In genomic region chr7:37310322-37311080, GRCh38 we compare ENCODE assay signal across 11 cellular contexts.
A peak's percentile ranks its signal among the peaks of the same experiment; 100 is the strongest.
DNase-seq lines count a peak whose midpoint lies in the region; ATAC-seq, FAIRE-seq and TF ChIP-seq lines count a peak whose summit lies in the region.
"Had no signal": no experiment of that assay in that cellular context is flagged by ENCODE, and none has a peak within 500 bp of the region (broad histone marks: within the 10 kb centered on the region; RNA-seq: fewer than 3 reads in every experiment).

No MANE protein-coding gene starts in this region.

- DNase-seq in NOMO-1 treated with DMSO at 0.1 percent for 48 hours (lab: John Stamatoyannopoulos, UW; ENCODE audit: unreplicated experiment): peak; percentile 80
- DNase-seq in GM12878 (ENCODE audit: low read depth, low spot score): no peak
- no peak for DNase-seq in T-helper 9 cell
- no peak for DNase-seq in NCI-H510A treated with DMSO at 0.1 percent for 48 hours (lab: John Stamatoyannopoulos, UW)
- DNase-seq: DMS79, H7, NCI-H1694 treated with DMSO at 0.1 percent for 48 hours had no signal

- ATAC-seq in GM18907 (IDR thresholded peaks at IDR 0.05; ENCODE audit: unreplicated experiment) (peak; percentile 45), GM12878 (peak; percentile 48), GM18867 (IDR thresholded peaks at IDR 0.05; ENCODE audit: unreplicated experiment) (no peak)

- H3K27ac ChIP-seq in GM12878 (ENCODE audit: control insufficient read depth, insufficient read depth): peak overlapping the region; percentile 31; the same call in 1 of the 2 replicates
- peak overlapping the region; percentile 96 for H3K27ac ChIP-seq in neutrophil

- FAIRE-seq in GM12878 (lab: Jason Lieb, UNC): no peak
- FAIRE-seq: RCC 7860 had no signal

- H3K9me3 ChIP-seq in GM12878 (replicated peaks; ENCODE audit: control insufficient read depth, insufficient read depth, low read length): peaks cover 2% of the 10 kb centered on the region; the same call in 1 of the 3 replicates
- H3K9me3 ChIP-seq in neutrophil: no peaks in the 10 kb centered on the region

- H3K4me3 ChIP-seq in GM12878 (no peak overlapping the region), neutrophil (ENCODE audit: low read depth in 1 of 2, low read length in 1 of 2) (peak overlapping the region; percentile 36 to 37)

- CTCF ChIA-PET in GM12878 (lab: Yijun Ruan, JAX): interaction anchor here (0.6 to 1.0 kb wide), 3 partner anchors 12 to 48 kb away, joined by 3 read pairs; no protein-coding TSS in a partner anchor

- no peak for TF ChIP-seq RAD21 in GM12878 (IDR thresholded peaks at IDR 0.05; ENCODE audit: insufficient read depth, low read depth, low read length)

- H3K27me3 ChIP-seq in GM12878 (replicated peaks in 1 of 2; ENCODE audit: control insufficient read depth in 2 of 2, insufficient read depth in 2 of 2, low read length in 1 of 2) (no peaks in the 10 kb centered on the region), neutrophil (no peaks in the 10 kb centered on the region)

- peaks cover 8 to 19% of the 10 kb centered on the region in 2 experiments; a peak in 3 of 4 replicates for H3K36me3 ChIP-seq in GM12878 (ENCODE audit: control insufficient read depth in 2 of 2, insufficient read depth in 2 of 2, low read length in 1 of 2)
- peaks cover 9% of the 10 kb centered on the region for H3K36me3 ChIP-seq in neutrophil

- no peak for TF ChIP-seq EP300 in GM12878 (IDR thresholded peaks at IDR 0.05; ENCODE audit: borderline replicate concordance in 1 of 2, control insufficient read depth in 1 of 2, low read depth in 2 of 2, low read length in 2 of 2)

- H3K4me1 ChIP-seq in GM12878 (ENCODE audit: control insufficient read depth, insufficient read depth, low read length) (peaks cover 13% of the 10 kb centered on the region), neutrophil (ENCODE audit: control insufficient read depth in 1 of 2, insufficient read depth in 1 of 2, low read depth in 1 of 2, low read length in 1 of 2) (peaks cover 44 to 58% of the 10 kb centered on the region in 2 experiments)

- TF ChIP-seq CTCF in GM12878 (IDR thresholded peaks at IDR 0.05 in 2 of 3, conservative IDR thresholded peaks at IDR 0.05 in 1 of 3; ENCODE audit: control insufficient read depth in 2 of 3, extremely low read depth in 1 of 3, insufficient read depth in 1 of 3, low read depth in 3 of 3, low read length in 3 of 3) (no peak), neutrophil (IDR thresholded peaks at IDR 0.05) (no peak)

- in situ Hi-C loops in GM12878 (cut with MboI): no loop called here

- H2AFZ ChIP-seq in GM12878 (ENCODE audit: control insufficient read depth, low read depth, low read length): no peak overlapping the region

- POLR2A ChIA-PET in GM12878 (lab: Charles Lee): interaction anchor here (0.6 kb wide), 1 partner anchor 99 kb away, joined by 3 read pairs; no protein-coding TSS in a partner anchor

- H3K4me2 ChIP-seq in GM12878 (ENCODE audit: control insufficient read depth, insufficient read depth): no peak overlapping the region

- BruUV-seq in GM12878 (replicated peaks; lab: Mats Ljungman, UMichigan): no TSS peak

- H4K20me1 ChIP-seq in GM12878 (ENCODE audit: control insufficient read depth, insufficient read depth): no peaks in the 10 kb centered on the region

- RAD21 ChIA-PET in GM12878 (lab: Charles Lee; ENCODE audit: unreplicated experiment): no interaction called here

- WGBS in GM12878 (ENCODE audit: insufficient coverage, insufficient replicate concordance, low lambda C conversion rate, missing lambda C conversion rate): 54% methylated on average over 3 of the region's 3 CpGs

- H3K9ac ChIP-seq in GM12878 (ENCODE audit: control insufficient read depth, insufficient read depth, low read length): no peak overlapping the region

- no peak for TF ChIP-seq POLR2A in GM12878 (IDR thresholded peaks at IDR 0.05; ENCODE audit: low read depth, low read length)

- SMC1A ChIA-PET in GM12878 (lab: Charles Lee; ENCODE audit: uncharacterized antibody, unreplicated experiment): interaction anchor here (0.8 to 1.1 kb wide), 2 partner anchors 26 to 105 kb away, joined by 3 read pairs; no protein-coding TSS in a partner anchor

- intact Hi-C loops in GM12878 (cut with micrococcal nuclease; ENCODE audit: unreplicated experiment): no loop called here

- no peaks in the 10 kb centered on the region; the same call in none of the 2 replicates for H3K79me2 ChIP-seq in GM12878 (ENCODE audit: control insufficient read depth, insufficient read depth, low read length)

TF ChIP-seq in GM12878, 131 proteins besides CTCF, POLR2A, EP300 and RAD21 (continues in another document):
- TF ChIP-seq LARP7 (IDR thresholded peaks at IDR 0.05) (no peak), TCF7 (IDR thresholded peaks at IDR 0.05; ENCODE audit: borderline replicate concordance) (no peak), ZNF592 (IDR thresholded peaks at IDR 0.05) (no peak), JUND (IDR thresholded peaks at IDR 0.05; ENCODE audit: low read depth, low read length) (no peak), MYC (IDR thresholded peaks at IDR 0.05; ENCODE audit: insufficient read depth, insufficient read length, insufficient replicate concordance, low read length, severe bottlenecking) (no peak), BMI1 (IDR thresholded peaks at IDR 0.05; ENCODE audit: borderline replicate concordance) (no peak), BRCA1 (IDR thresholded peaks at IDR 0.05; ENCODE audit: low read depth, low read length) (no peak), MXI1 (IDR thresholded peaks at IDR 0.05; ENCODE audit: low read depth, low read length) (no peak), ZNF217 (IDR thresholded peaks at IDR 0.05) (no peak), ELK1 (IDR thresholded peaks at IDR 0.05; ENCODE audit: low read depth, low read length) (no peak), ZNF384 (IDR thresholded peaks at IDR 0.05; ENCODE audit: borderline replicate concordance, low read depth, low read length) (no peak), PBX3 (IDR thresholded peaks at IDR 0.05; ENCODE audit: insufficient replicate concordance, low read depth, low read length) (no peak), IRF3 (IDR thresholded peaks at IDR 0.05) (no peak)
